ENCODE assay signal across 1 cellular context in genomic region chr5:125700380-125700856, GRCh38.
TF ChIP-seq lines count a peak whose summit lies in the region.

No MANE protein-coding gene starts in this region.

TF ChIP-seq in HEK293, 187 proteins besides CTCF, POLR2A, EP300 and RAD21 (continued from another document and continues in another):
- no peak for TF ChIP-seq ZBTB49 (tag by site-specific recombination; IDR thresholded peaks at IDR 0.05; ENCODE audit: low read depth)
- peak; percentile 86 for TF ChIP-seq ZNF449 (tag by site-specific recombination; IDR thresholded peaks at IDR 0.05)
- peak; percentile 5; the same call in 1 of the 2 replicates for TF ChIP-seq ZSCAN30 (tag by site-specific recombination; IDR thresholded peaks at IDR 0.05)
- no peak for TF ChIP-seq ZFP69B (tag by site-specific recombination; IDR thresholded peaks at IDR 0.05)
- TF ChIP-seq ZBTB21 (tag by site-specific recombination; IDR thresholded peaks at IDR 0.05): no peak
- TF ChIP-seq PRDM1 (tag by site-specific recombination; IDR thresholded peaks at IDR 0.05): no peak; the same call in 1 of the 2 replicates
- no peak for TF ChIP-seq INSM2 (tag by site-specific recombination; IDR thresholded peaks at IDR 0.05)
- peak; percentile 40; the same call in 1 of the 2 replicates for TF ChIP-seq PRDM4 (tag by site-specific recombination; IDR thresholded peaks at IDR 0.05)
- peak; percentile 41; the same call in 1 of the 2 replicates for TF ChIP-seq ZNF335 (tag by site-specific recombination; conservative IDR thresholded peaks at IDR 0.05)
- no peak for TF ChIP-seq REST (tag by site-specific recombination; IDR thresholded peaks at IDR 0.05)
- no peak for TF ChIP-seq ZNF768 (tag by site-specific recombination; IDR thresholded peaks at IDR 0.05)
- TF ChIP-seq ZNF624 (tag by site-specific recombination; IDR thresholded peaks at IDR 0.05): 0 out of 2 replicates have a peak, but pooled peaks have one; percentile 33
- TF ChIP-seq AEBP2 (tag by site-specific recombination; IDR thresholded peaks at IDR 0.05; ENCODE audit: borderline replicate concordance): no peak
- TF ChIP-seq HOXA7 (CRISPR knock-in tag; IDR thresholded peaks at IDR 0.05; ENCODE audit: borderline replicate concordance): no peak
- TF ChIP-seq TRIM28 (IDR thresholded peaks at IDR 0.05; ENCODE audit: borderline replicate concordance, low read length): no peak; the same call in 1 of the 2 replicates
- TF ChIP-seq ZNF660 (tag by site-specific recombination; IDR thresholded peaks at IDR 0.05): peak; percentile 75
- 0 out of 2 replicates have a peak, but pooled peaks have one; percentile 31 for TF ChIP-seq ZEB2 (tag by site-specific recombination; IDR thresholded peaks at IDR 0.05)
- TF ChIP-seq ZNF549 (tag by site-specific recombination; IDR thresholded peaks at IDR 0.05): no peak
- no peak for TF ChIP-seq ZNF404 (tag by site-specific recombination; IDR thresholded peaks at IDR 0.05)
- no peak for TF ChIP-seq ZNF776 (tag by site-specific recombination; IDR thresholded peaks at IDR 0.05; ENCODE audit: borderline replicate concordance)
- TF ChIP-seq ZBTB17 (tag by site-specific recombination; IDR thresholded peaks at IDR 0.05): peak; percentile 81
- peak; percentile 36; the same call in 1 of the 2 replicates for TF ChIP-seq FEZF1 (tag by site-specific recombination; IDR thresholded peaks at IDR 0.05)
- TF ChIP-seq TSHZ1 (tag by site-specific recombination; IDR thresholded peaks at IDR 0.05; ENCODE audit: borderline replicate concordance): no peak
- TF ChIP-seq ZNF37A (tag by site-specific recombination; IDR thresholded peaks at IDR 0.05): no peak
- no peak for TF ChIP-seq ZNF341 (tag by site-specific recombination; IDR thresholded peaks at IDR 0.05; ENCODE audit: low read depth)
- no peak for TF ChIP-seq YY1 (tag by site-specific recombination; IDR thresholded peaks at IDR 0.05)
- TF ChIP-seq ZSCAN5A (tag by site-specific recombination; IDR thresholded peaks at IDR 0.05): no peak
- TF ChIP-seq HIC1 (tag by site-specific recombination; IDR thresholded peaks at IDR 0.05): no peak
- peak; percentile 36; the same call in 1 of the 2 replicates for TF ChIP-seq OSR2 (tag by site-specific recombination; IDR thresholded peaks at IDR 0.05)
- TF ChIP-seq ZNF544 (tag by site-specific recombination; IDR thresholded peaks at IDR 0.05): no peak
- 0 out of 2 replicates have a peak, but pooled peaks have one; percentile 36 for TF ChIP-seq ZBTB44 (tag by site-specific recombination; IDR thresholded peaks at IDR 0.05)
- TF ChIP-seq ZNF530 (tag by site-specific recombination; IDR thresholded peaks at IDR 0.05; ENCODE audit: low read depth): no peak
- no peak for TF ChIP-seq BCL11B (tag by site-specific recombination; IDR thresholded peaks at IDR 0.05; ENCODE audit: low read depth)
